8 cellular contexts compared by ENCODE assay signal in the genomic region with DNA sequence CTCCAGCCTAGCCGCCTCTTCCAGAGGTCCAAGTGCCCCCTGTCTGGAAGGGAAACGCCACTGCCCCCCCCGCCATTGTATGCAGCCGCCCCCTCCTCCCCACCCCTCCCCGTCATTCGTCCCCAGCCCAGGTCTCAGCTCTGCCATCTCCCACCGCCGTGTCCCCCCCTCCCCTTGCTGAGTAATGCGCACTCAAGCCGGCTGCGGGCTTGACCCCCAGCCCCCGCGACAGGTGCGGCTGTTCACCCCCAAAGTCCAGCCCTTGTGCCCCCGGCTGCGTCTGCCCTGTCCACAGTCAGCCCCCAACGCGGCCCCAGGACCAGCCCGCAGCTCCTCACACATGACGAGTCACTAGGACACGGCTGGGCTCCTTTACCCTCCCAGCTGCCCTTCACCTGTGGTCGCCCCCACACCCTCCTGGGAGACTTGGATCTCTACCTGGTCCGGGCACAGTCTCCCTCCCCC. TPM values are rescaled to one million over a fixed set of nuclear protein-coding genes. Genes with fewer than 3 reads are reported as not detected.
DNase-seq lines count a peak whose midpoint lies in the region; ATAC-seq and TF ChIP-seq lines count a peak whose summit lies in the region.

No MANE protein-coding gene starts in this region.

- H3K27ac ChIP-seq in skin epidermis = peak overlapping the region in 17 of 21 experiments; percentile 10 to 76 (median 59)

- no peaks in the 10 kb centered on the region for H3K9me3 Mint-ChIP-seq in activated T-helper 17 cell treated with anti-CD3 and anti-CD28 coated beads, Interleukin-2, amount 50 U/mL, for 72 hours

- peaks cover 14% of the 10 kb centered on the region for H3K4me1 Mint-ChIP-seq in activated T-helper 17 cell treated with anti-CD3 and anti-CD28 coated beads, Interleukin-2, amount 50 U/mL, for 72 hours

- no peaks in the 10 kb centered on the region for H3K36me3 Mint-ChIP-seq in activated T-helper 17 cell treated with anti-CD3 and anti-CD28 coated beads, Interleukin-2, amount 50 U/mL, for 72 hours (ENCODE audit: low read depth)

- H3K4me3 ChIP-seq in iPS-11a (ENCODE audit: low read depth, low read length) (peak overlapping the region; percentile 80), skin epidermis (peak overlapping the region; percentile 35 to 56 (median 50))

- peaks cover 20% of the 10 kb centered on the region for H3K27me3 Mint-ChIP-seq in activated T-helper 17 cell treated with anti-CD3 and anti-CD28 coated beads, Interleukin-2, amount 50 U/mL, for 72 hours

- no peak for ATAC-seq in activated T-helper 17 cell treated with anti-CD3 and anti-CD28 coated beads, Interleukin-2, amount 50 U/mL, for 72 hours (replicated peaks)
- ATAC-seq in HG03159 (IDR thresholded peaks at IDR 0.05; ENCODE audit: unreplicated experiment) = no peak

- peak overlapping the region; percentile 86 for H3K4me3 Mint-ChIP-seq in activated T-helper 17 cell treated with anti-CD3 and anti-CD28 coated beads, Interleukin-2, amount 50 U/mL, for 72 hours

- no peak overlapping the region for H3K27ac Mint-ChIP-seq in activated T-helper 17 cell treated with anti-CD3 and anti-CD28 coated beads, Interleukin-2, amount 50 U/mL, for 72 hours

- no peak for TF ChIP-seq CTCF in GM10266 (IDR thresholded peaks at IDR 0.05; ENCODE audit: control insufficient read depth, insufficient read depth, low read depth, missing control alignments)

- DNase-seq in DMS53 (lab: John Stamatoyannopoulos, UW) (peak; percentile 34), DMS53 treated with DMSO at 0.1 percent for 48 hours (lab: John Stamatoyannopoulos, UW; ENCODE audit: unreplicated experiment) (no peak), cerebellar nuclear complex (lab: John Stamatoyannopoulos, UW) (no peak), GM10266 (ENCODE audit: extremely low spot score) (no peak)

RNA-seq across cellular contexts. Expression of gene GPRC5B, which starts 0.6 kb away (rescaled TPM):
- total RNA-seq in activated T-helper 17 cell treated with anti-CD3 and anti-CD28 coated beads, Interleukin-2, amount 50 U/mL, for 72 hours = not detected
